8 cellular contexts compared by ENCODE assay signal in genomic region chr19:34404109-34404909, GRCh38.
DNase-seq lines count a peak whose midpoint lies in the region; ATAC-seq and TF ChIP-seq lines count a peak whose summit lies in the region.

TSS of gene PDCD2L (plus strand) at chr19:34404399. CDS start at chr19:34404431, 32 bp downstream.

- DNase-seq in GOT3 (lab: John Stamatoyannopoulos, UW) (peak; percentile 67), LNCaP clone FGC (ENCODE audit: low read depth) (peak; percentile 70), RPMI8226 (peak; percentile 92), fibroblast of pulmonary artery (ENCODE audit: low read depth) (peak; percentile 88)
- peak; percentile 87 to 88 for DNase-seq in activated T-helper 1 cell treated with anti-CD3 and anti-CD28 coated beads, Interleukin-2, amount 50 U/mL, for 16 hours (ENCODE audit: low read depth in 1 of 2, low spot score in 1 of 2)
- DNase-seq in stimulated activated naive CD8-positive, alpha-beta T cell treated with anti-CD3 and anti-CD28 coated beads, Interleukin-15, Interleukin-2, amounts not matched to agents 100 U/mL and 50 U/mL, for 24 hours = peak; percentile 95

- no peaks in the 10 kb centered on the region for H3K27me3 Mint-ChIP-seq in nephron (ENCODE audit: low read depth)

- H3K36me3 Mint-ChIP-seq in nephron (ENCODE audit: low read depth) = peaks cover 25% of the 10 kb centered on the region

- peaks cover 14% of the 10 kb centered on the region for H3F3A ChIP-seq in DOHH2 (ENCODE audit: control insufficient read depth, insufficient read depth)

- peak within 1 kb of the TSS; percentile 39 for H3K27ac ChIP-seq in DOHH2 (ENCODE audit: low read depth, low read length)

- peak within 1 kb of the TSS in 2 of 3 experiments; percentile 79 to 89 for H3K27ac Mint-ChIP-seq in nephron

- H3K9me3 Mint-ChIP-seq in nephron = no peaks in the 10 kb centered on the region

- peaks cover 36% of the 10 kb centered on the region for H3K36me3 ChIP-seq in DOHH2 (ENCODE audit: control insufficient read depth, low read length)

- H3K4me2 ChIP-seq in DOHH2 (ENCODE audit: low read length) = peak within 1 kb of the TSS; percentile 83

- H3K4me3 ChIP-seq in DOHH2 (ENCODE audit: low read length) (peak within 1 kb of the TSS; percentile 88), LNCaP clone FGC (ENCODE audit: low read depth, low read length) (peak within 1 kb of the TSS; percentile 93), fibroblast of pulmonary artery (replicated peaks; ENCODE audit: low read depth, low read length) (peak within 1 kb of the TSS; percentile 81)

- peaks cover 29% of the 10 kb centered on the region for H3K4me1 ChIP-seq in DOHH2 (ENCODE audit: control insufficient read depth, low read length)

- H3K9me2 ChIP-seq in DOHH2 (replicated peaks; ENCODE audit: control insufficient read depth, low read length) = no peaks in the 10 kb centered on the region

- peaks cover 52% of the 10 kb centered on the region for H3K79me2 ChIP-seq in DOHH2 (ENCODE audit: control insufficient read depth, low read length)

- peak; percentile 93 for ATAC-seq in stimulated activated naive CD8-positive, alpha-beta T cell treated with anti-CD3 and anti-CD28 coated beads, Interleukin-15, Interleukin-2, amounts not matched to agents 100 U/mL and 50 U/mL, for 24 hours

- H4K20me1 ChIP-seq in DOHH2 (ENCODE audit: control insufficient read depth, insufficient read depth, low read depth, low read length) = no peaks in the 10 kb centered on the region

- no peaks in the 10 kb centered on the region for H3K27me3 ChIP-seq in DOHH2 (ENCODE audit: control insufficient read depth, low read length)

- TF ChIP-seq CTCF in DOHH2 (IDR thresholded peaks at IDR 0.05; ENCODE audit: low read depth, low read length, poor library complexity, severe bottlenecking) (no peak), LNCaP clone FGC (IDR thresholded peaks at IDR 0.05; ENCODE audit: control insufficient read depth, extremely low read depth, insufficient read depth) (no peak), fibroblast of pulmonary artery (IDR thresholded peaks at IDR 0.05; ENCODE audit: low read length, missing control alignments) (no peak), nephron (IDR thresholded peaks at IDR 0.05; ENCODE audit: unreplicated experiment in 3 of 3) (no peak)

- no peaks in the 10 kb centered on the region for H3K9me3 ChIP-seq in DOHH2 (ENCODE audit: control insufficient read depth, insufficient read depth, low read length)

- H3K4me3 Mint-ChIP-seq in nephron = peak within 1 kb of the TSS; percentile 91 to 94 (median 92)

- H3K4me1 Mint-ChIP-seq in nephron = no peaks in the 10 kb centered on the region

Comparison
In these comparisons a context has a peak if more than half of its experiments do, and no peak if none do; other contexts are left out.
1. Peak in every context shown above with its lines: DNase-seq, ATAC-seq, H3K4me3 ChIP-seq and H3K27ac ChIP-seq.